In the genomic region with DNA sequence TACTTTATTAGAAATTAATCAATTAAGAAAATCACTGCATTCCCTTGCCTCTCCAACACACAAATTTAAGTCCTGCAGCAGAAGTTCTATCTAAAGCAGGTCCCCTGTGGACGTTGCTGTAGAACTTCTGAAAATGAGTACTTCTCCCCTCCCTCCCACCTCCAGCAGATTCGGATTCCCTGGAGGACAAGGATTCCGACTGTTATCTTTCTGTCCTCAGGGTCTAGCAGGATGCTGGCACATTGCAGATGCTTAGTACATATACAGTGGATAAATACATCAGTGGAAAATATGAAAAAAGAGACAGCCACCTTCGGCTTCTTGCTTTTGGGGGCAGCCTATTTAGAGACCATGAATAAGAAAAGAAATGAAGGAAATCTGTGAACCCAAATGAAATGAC, we compare ENCODE assay signal across 18 cellular contexts. TPM values are rescaled to one million over a fixed set of nuclear protein-coding genes. Genes with fewer than 3 reads are reported as not detected.
DNase-seq lines count a peak whose midpoint lies in the region; ATAC-seq and TF ChIP-seq lines count a peak whose summit lies in the region.
"Had no signal": no experiment of that assay in that cellular context is flagged by ENCODE, and none has a peak within 500 bp of the region (broad histone marks: within the 10 kb centered on the region; RNA-seq: fewer than 3 reads in every experiment).

No MANE protein-coding gene starts in this region.

- H3K4me1 ChIP-seq in GM23338 (ENCODE audit: insufficient read depth) (peaks cover 20% of the 10 kb centered on the region), HUES6 (ENCODE audit: control insufficient read depth, insufficient read depth, low read length) (peaks cover 44% of the 10 kb centered on the region), iPS-15b (ENCODE audit: control insufficient read depth, insufficient read depth, low read length) (peaks cover 37% of the 10 kb centered on the region), neural progenitor cell (peaks cover 42% of the 10 kb centered on the region), upper lobe of left lung (peaks cover 0 to 3% (median 0%) of the 10 kb centered on the region in 4 donors), mucosa of descending colon (ENCODE audit: low read depth) (no peaks in the 10 kb centered on the region)

- TF ChIP-seq EP300 in upper lobe of left lung (IDR thresholded peaks at IDR 0.05): no peak

- ATAC-seq in GM23338 (no peak), GM21576 (IDR thresholded peaks at IDR 0.05; ENCODE audit: unreplicated experiment) (no peak), upper lobe of left lung (ENCODE audit: low FRiP score in 2 of 2) (no peak), mucosa of descending colon (no peak), HG03135 (IDR thresholded peaks at IDR 0.05; ENCODE audit: unreplicated experiment) (no peak)
- ATAC-seq: GM12878 had no signal

- H3K27me3 ChIP-seq in GM23338 (ENCODE audit: insufficient read depth): peaks cover 47% of the 10 kb centered on the region
- H3K27me3 ChIP-seq in HUES6 (ENCODE audit: control insufficient read depth, insufficient read depth, low read length): peaks cover 34% of the 10 kb centered on the region
- H3K27me3 ChIP-seq in iPS-15b (ENCODE audit: control insufficient read depth, insufficient read depth, low read length): peaks cover 37% of the 10 kb centered on the region
- peaks cover 28% of the 10 kb centered on the region for H3K27me3 ChIP-seq in neural progenitor cell
- H3K27me3 ChIP-seq in upper lobe of left lung: no peaks in the 10 kb centered on the region

- WGBS in upper lobe of left lung, 2 donors: 85 to 91% methylated on average over 4 of the region's 4 CpGs

- H3K36me3 Mint-ChIP-seq in GM23338 (ENCODE audit: low read depth) (peaks cover 9% of the 10 kb centered on the region; the same call in 2 of the 3 replicates), neural progenitor cell (no peaks in the 10 kb centered on the region)

- H3K9me3 ChIP-seq in HUES6 (ENCODE audit: control insufficient read depth, insufficient read depth, low read depth, low read length) (peaks cover 8% of the 10 kb centered on the region; the same call in 1 of the 2 replicates), iPS-15b (ENCODE audit: control insufficient read depth, insufficient read depth, low read length) (no peaks in the 10 kb centered on the region), neural progenitor cell (ENCODE audit: low read depth) (peaks cover 7% of the 10 kb centered on the region), upper lobe of left lung (peaks cover 0 to 2% (median 0%) of the 10 kb centered on the region in 4 donors), mucosa of descending colon (peaks cover 2% of the 10 kb centered on the region)

- H3K27ac ChIP-seq in GM23338 (ENCODE audit: low read depth) (no peak overlapping the region), HUES6 (ENCODE audit: low read depth, low read length) (peak overlapping the region; percentile 80; the same call in 1 of the 2 replicates), neural progenitor cell (no peak overlapping the region), upper lobe of left lung (no peak overlapping the region)

- H3K9ac ChIP-seq in HUES6 (ENCODE audit: low read length): peak overlapping the region; percentile 88
- no peak overlapping the region for H3K9ac ChIP-seq in iPS-15b (ENCODE audit: low read depth, low read length)
- no peak overlapping the region for H3K9ac ChIP-seq in neural progenitor cell

- H3K27me3 Mint-ChIP-seq in GM23338 (ENCODE audit: insufficient read depth, low read depth, poor library complexity) (peaks cover 49% of the 10 kb centered on the region), neural progenitor cell (ENCODE audit: insufficient read depth, low read depth) (peaks cover 26% of the 10 kb centered on the region)

- TF ChIP-seq POLR2A in upper lobe of left lung (IDR thresholded peaks at IDR 0.05): no peak

- H3K4me1 Mint-ChIP-seq in GM23338 (peaks cover 51% of the 10 kb centered on the region), neural progenitor cell (peaks cover 36% of the 10 kb centered on the region)
- H3K4me1 Mint-ChIP-seq: B cell had no signal

- H3K9me3 Mint-ChIP-seq in GM23338 (peaks cover 14% of the 10 kb centered on the region; the same call in 2 of the 3 replicates), neural progenitor cell (peaks cover 6% of the 10 kb centered on the region)
- H3K9me3 Mint-ChIP-seq: CD4-positive, alpha-beta T cell had no signal

- H3K36me3 ChIP-seq in GM23338 (ENCODE audit: insufficient read depth) (no peaks in the 10 kb centered on the region), HUES6 (ENCODE audit: control insufficient read depth, insufficient read depth, low read length) (no peaks in the 10 kb centered on the region), iPS-15b (ENCODE audit: control insufficient read depth, insufficient read depth, low read length) (no peaks in the 10 kb centered on the region), neural progenitor cell (no peaks in the 10 kb centered on the region), upper lobe of left lung (no peaks in the 10 kb centered on the region), mucosa of descending colon (ENCODE audit: low read depth) (no peaks in the 10 kb centered on the region)

- no peak overlapping the region for H3K27ac Mint-ChIP-seq in GM23338
- H3K27ac Mint-ChIP-seq in neural progenitor cell: no peak overlapping the region
- H3K27ac Mint-ChIP-seq: B cell; CD4-positive, alpha-beta T cell; HFFc6 had no signal

- no peak overlapping the region for H3K4me3 Mint-ChIP-seq in GM23338
- H3K4me3 Mint-ChIP-seq in neural progenitor cell: no peak overlapping the region
- H3K4me3 Mint-ChIP-seq: B cell; CD4-positive, alpha-beta T cell; HFFc6 had no signal

- H3F3A ChIP-seq in GM23338 (replicated peaks; ENCODE audit: low read depth): peaks cover 8% of the 10 kb centered on the region; the same call in 1 of the 2 replicates
- peaks cover 46% of the 10 kb centered on the region for H3F3A ChIP-seq in neural progenitor cell (ENCODE audit: low read depth)

- H3K4me2 ChIP-seq in GM23338 (peak overlapping the region; percentile 70; the same call in 1 of the 2 replicates), neural progenitor cell (peak overlapping the region; percentile 66)

- H4K20me1 ChIP-seq in GM23338 (replicated peaks; ENCODE audit: insufficient read depth): no peaks in the 10 kb centered on the region
- H4K20me1 ChIP-seq in neural progenitor cell (ENCODE audit: low read depth): peaks cover 15% of the 10 kb centered on the region

- DNase-seq in GM23338 (ENCODE audit: low spot score) (no peak), neural progenitor cell (ENCODE audit: low spot score) (no peak), upper lobe of left lung (no peak), mucosa of descending colon (no peak)
- DNase-seq: C1 segment of cervical spinal cord; Calu3; CD4-positive, alpha-beta T cell; DMS 273 treated with DMSO at 0.1 percent for 48 hours; GOT3; HCEC 1CT; HFFc6 had no signal

- 0 out of 2 replicates have a peak, but pooled peaks cover 11% of the 10 kb centered on the region for H3K9me2 ChIP-seq in GM23338 (ENCODE audit: insufficient read depth)

- peak overlapping the region; percentile 40; the same call in 1 of the 2 replicates for H3K4me3 ChIP-seq in GM23338
- H3K4me3 ChIP-seq in HUES6 (ENCODE audit: low read depth, low read length): no peak overlapping the region
- peak overlapping the region; percentile 45 for H3K4me3 ChIP-seq in iPS-15b (ENCODE audit: low read depth, low read length)
- H3K4me3 ChIP-seq in neural progenitor cell: no peak overlapping the region
- H3K4me3 ChIP-seq in upper lobe of left lung: no peak overlapping the region
- H3K4me3 ChIP-seq in mucosa of descending colon: no peak overlapping the region
- H3K4me3 ChIP-seq: GM12878 had no signal

- H2AFZ ChIP-seq in GM23338 (no peak overlapping the region), neural progenitor cell (replicated peaks) (no peak overlapping the region)

- TF ChIP-seq CTCF in GM23338 (conservative IDR thresholded peaks at IDR 0.05; ENCODE audit: low read depth in 2 of 2): no peak
- TF ChIP-seq CTCF in neural progenitor cell (IDR thresholded peaks at IDR 0.05): no peak
- no peak for TF ChIP-seq CTCF in upper lobe of left lung (IDR thresholded peaks at IDR 0.05)
- no peak for TF ChIP-seq CTCF in mucosa of descending colon (IDR thresholded peaks at IDR 0.05)

- no peaks in the 10 kb centered on the region for H3K79me2 ChIP-seq in GM23338 (replicated peaks; ENCODE audit: insufficient read depth)
- H3K79me2 ChIP-seq in neural progenitor cell (ENCODE audit: low read depth): no peaks in the 10 kb centered on the region

- intact Hi-C loops in mucosa of descending colon (cut with DNase I, micrococcal nuclease): no loop called here

TF ChIP-seq in GM23338, 12 proteins besides CTCF, POLR2A, EP300 and RAD21:
- TF ChIP-seq JUNB (IDR thresholded peaks at IDR 0.05; ENCODE audit: unreplicated experiment): no peak
- TF ChIP-seq, protein P1, sequence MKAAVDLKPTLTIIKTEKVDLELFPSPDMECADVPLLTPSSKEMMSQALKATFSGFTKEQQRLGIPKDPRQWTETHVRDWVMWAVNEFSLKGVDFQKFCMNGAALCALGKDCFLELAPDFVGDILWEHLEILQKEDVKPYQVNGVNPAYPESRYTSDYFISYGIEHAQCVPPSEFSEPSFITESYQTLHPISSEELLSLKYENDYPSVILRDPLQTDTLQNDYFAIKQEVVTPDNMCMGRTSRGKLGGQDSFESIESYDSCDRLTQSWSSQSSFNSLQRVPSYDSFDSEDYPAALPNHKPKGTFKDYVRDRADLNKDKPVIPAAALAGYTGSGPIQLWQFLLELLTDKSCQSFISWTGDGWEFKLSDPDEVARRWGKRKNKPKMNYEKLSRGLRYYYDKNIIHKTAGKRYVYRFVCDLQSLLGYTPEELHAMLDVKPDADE (IDR thresholded peaks at IDR 0.05): no peak

RNA-seq across cellular contexts. Expression of gene NTN1, which starts 32.1 kb away (rescaled TPM):
- total RNA-seq in GM23338 (2014; rRNA removed; shearing (Covaris generic)): 2.6 and 3.0 TPM in 2 replicates
- polyA plus RNA-seq in GM23338 (2016; fragmentation: Nextera tagmentation; extraction: Ambion mirVana): 0.57 and 0.64 TPM in 2 replicates
- total RNA-seq in neural progenitor cell (ENCODE audit: low replicate concordance) (0.45 and 2.4 TPM in 2 replicates), upper lobe of left lung (1 to 10 TPM; 2.6 to 9.1 (median 4.1) TPM), mucosa of descending colon (10 to 100 TPM in 1 of 3 donors, 1 to 10 TPM in 2; 3.7 to 61.8 (median 4.0) TPM)
- total RNA-seq: G401, HFFc6 had no signal

Comparison
In these comparisons a context has a peak if more than half of its experiments do, and no peak if none do; other contexts are left out.
1. H3K4me3 ChIP-seq: peak in GM23338 (single experiment) and iPS-15b (single experiment); none in HUES6 (single experiment), neural progenitor cell (single experiment), upper lobe of left lung (0 of 4) and mucosa of descending colon (single experiment).